Comparison of ENCODE assay signal across 12 cellular contexts in genomic region chr12:6193853-6194815, GRCh38. TPM values are rescaled to one million over a fixed set of nuclear protein-coding genes. Genes with fewer than 3 reads are reported as not detected.
DNase-seq lines count a peak whose midpoint lies in the region; ATAC-seq and TF ChIP-seq lines count a peak whose summit lies in the region.
"Had no signal": no experiment of that assay in that cellular context is flagged by ENCODE, and none has a peak within 500 bp of the region (broad histone marks: within the 10 kb centered on the region; RNA-seq: fewer than 3 reads in every experiment).

No MANE protein-coding gene starts in this region.

- no peak for TF ChIP-seq EP300 in transverse colon (IDR thresholded peaks at IDR 0.05; ENCODE audit: low read depth)

- no TSS peak for BruUV-seq in A673 (replicated peaks; lab: Mats Ljungman, UMichigan)

- no peak for TF ChIP-seq POLR2A in transverse colon (IDR thresholded peaks at IDR 0.05)

- WGBS in transverse colon (ENCODE audit: low coverage in 1 of 2), 2 donors = 68 to 69% methylated on average over 4 to 19 of the region's 19 CpGs

- CTCF ChIA-PET in A673 (lab: Charles Lee) = interaction anchor here (0.6 to 0.8 kb wide), 2 partner anchors 27 to 91 kb away, joined by 3 to 5 read pairs; no protein-coding TSS in a partner anchor

- H3K27ac ChIP-seq in transverse colon = no peak overlapping the region
- H3K27ac ChIP-seq in A673 (ENCODE audit: low read depth, low read length, poor library complexity, severe bottlenecking) = no peak overlapping the region
- H3K27ac ChIP-seq: tibial artery had no signal

- H3K9me3 ChIP-seq in transverse colon = no peaks in the 10 kb centered on the region
- H3K9me3 ChIP-seq in A673 (ENCODE audit: low read depth, low read length, poor library complexity, severe bottlenecking) = no peaks in the 10 kb centered on the region
- H3K9me3 ChIP-seq: tibial artery had no signal

- H3K4me1 ChIP-seq in transverse colon (peaks cover 11 to 33% (median 28%) of the 10 kb centered on the region in 4 donors), A673 (ENCODE audit: insufficient read depth, low read length, poor library complexity, severe bottlenecking) (no peaks in the 10 kb centered on the region)

- POLR2A ChIA-PET in A673 (lab: Charles Lee; ENCODE audit: low non-redundant PET) = no interaction called here

- intact Hi-C loops in transverse colon (cut with DNase I; ENCODE audit: low total_unique reads) (loop anchor here (2.0 kb wide), 1 partner anchor 91 kb away; no protein-coding TSS in a partner anchor), A673 (cut with micrococcal nuclease; ENCODE audit: unreplicated experiment) (loop anchor here (10.0 kb wide), 1 partner anchor 129 kb away; no protein-coding TSS in a partner anchor)

- TF ChIP-seq CTCF in transverse colon (IDR thresholded peaks at IDR 0.05) (no peak), A673 (conservative IDR thresholded peaks at IDR 0.05; ENCODE audit: low read depth, low read length) (no peak)

- DNase-seq in NCI-H2196 (lab: John Stamatoyannopoulos, UW; ENCODE audit: unreplicated experiment) = peak; percentile 42
- DNase-seq in NCI-H2196 treated with DMSO at 0.1 percent for 48 hours (lab: John Stamatoyannopoulos, UW; ENCODE audit: unreplicated experiment) = no peak
- peak; percentile 26 for DNase-seq in NOMO-1 treated with dmso at 0.1 percent for 144 hours (lab: John Stamatoyannopoulos, UW; ENCODE audit: unreplicated experiment)
- peak; percentile 58 for DNase-seq in germinal center (ENCODE audit: low spot score)
- peak; percentile 56 for DNase-seq in transverse colon
- no peak for DNase-seq in A673 (ENCODE audit: low spot score)
- DNase-seq in DMS114 treated with DMSO at 0.1 percent for 48 hours (lab: John Stamatoyannopoulos, UW; ENCODE audit: unreplicated experiment) = no peak
- DNase-seq: activated T-cell treated with anti-CD3 and anti-CD28 coated beads, Interleukin-2, amount 50 U/mL, for 4 hours; NCI-H446 treated with DMSO at 0.1 percent for 48 hours; T-helper 2 cell; tibial artery had no signal

- no peak for ATAC-seq in HG02852 (IDR thresholded peaks at IDR 0.05; ENCODE audit: unreplicated experiment)
- ATAC-seq: activated T-cell treated with anti-CD3 and anti-CD28 coated beads, Interleukin-2, amount 50 U/mL, for 4 hours had no signal

- H3K27me3 ChIP-seq in transverse colon = no peaks in the 10 kb centered on the region
- no peaks in the 10 kb centered on the region for H3K27me3 ChIP-seq in A673 (replicated peaks; ENCODE audit: insufficient read depth, low read depth, low read length, poor library complexity)
- H3K27me3 ChIP-seq: tibial artery had no signal

- H3K36me3 ChIP-seq in transverse colon (no peaks in the 10 kb centered on the region), A673 (ENCODE audit: insufficient read depth, low read length, poor library complexity, severe bottlenecking) (no peaks in the 10 kb centered on the region)
- H3K36me3 ChIP-seq: tibial artery had no signal

- no peak overlapping the region for H3K4me3 ChIP-seq in transverse colon
- no peak overlapping the region for H3K4me3 ChIP-seq in A673 (ENCODE audit: low read depth, low read length, poor library complexity, severe bottlenecking)
- H3K4me3 ChIP-seq: tibial artery had no signal

- in situ Hi-C loops in transverse colon (cut with MboI; ENCODE audit: low pct_ligation_motif_present in 1 of 4, low pct_unique_long_range_greater_than_20kb in 1 of 4, low sequenced_read_pairs in 3 of 4) = loop anchor here in 2 of 4 donors (10.0 to 25.0 kb wide), 3 partner anchors 91 to 132 kb away; no protein-coding TSS in a partner anchor

RNA-seq across cellular contexts. Expression of gene CD9, which starts 6.1 kb away (rescaled TPM):
- 100 to 1,000 TPM; 207 to 668 (median 481) TPM for total RNA-seq in transverse colon
- 2.8 TPM in 2 replicates for total RNA-seq in A673 (2021)

Comparison
In these comparisons a context has a peak if more than half of its experiments do, and no peak if none do; other contexts are left out.
1. DNase-seq: peak in NCI-H2196 (single experiment), NOMO-1 treated with dmso at 0.1 percent for 144 hours (single experiment), germinal center (single experiment) and transverse colon (single experiment); none in NCI-H2196 treated with DMSO at 0.1 percent for 48 hours (single experiment), A673 (single experiment) and DMS114 treated with DMSO at 0.1 percent for 48 hours (single experiment).
2. RNA of gene CD9, which starts 6.1 kb away (total RNA-seq): 207 to 668 TPM in transverse colon; 2.8 TPM in A673; every median in the first group is over 10 times any median in the second.